ENCODE assay signal across 1 cellular context in genomic region chr19:51926784-51927741, GRCh38.
TF ChIP-seq lines count a peak whose summit lies in the region.

Gene ZNF613, plus strand, starts transcription at chr19:51927472. Its CDS starts 8,749 bp downstream, at chr19:51936221.

TF ChIP-seq in HepG2, 621 proteins besides CTCF, POLR2A, EP300 and RAD21 (continued from another document and continues in another):
- TF ChIP-seq HNF1A (IDR thresholded peaks at IDR 0.05; ENCODE audit: low read depth) (no peak), HNF1A (CRISPR knock-in tag; IDR thresholded peaks at IDR 0.05; ENCODE audit: borderline replicate concordance) (no peak), NR2F6 (IDR thresholded peaks at IDR 0.05) (no peak), NR2F6 (CRISPR knock-in tag; IDR thresholded peaks at IDR 0.05) (no peak; the same call in 1 of the 2 replicates), ZBTB39 (CRISPR knock-in tag; IDR thresholded peaks at IDR 0.05) (no peak), ZNF737 (CRISPR knock-in tag; IDR thresholded peaks at IDR 0.05; ENCODE audit: borderline replicate concordance) (no peak), ZNF619 (CRISPR knock-in tag; IDR thresholded peaks at IDR 0.05) (no peak), ATF7 (IDR thresholded peaks at IDR 0.05) (no peak), ATF7 (CRISPR knock-in tag; IDR thresholded peaks at IDR 0.05) (no peak), ZNF460 (CRISPR knock-in tag; IDR thresholded peaks at IDR 0.05; ENCODE audit: borderline replicate concordance) (no peak), ZNF660 (CRISPR knock-in tag; IDR thresholded peaks at IDR 0.05; ENCODE audit: borderline replicate concordance, low read depth) (no peak), RNF2 (conservative IDR thresholded peaks at IDR 0.05; ENCODE audit: low read depth) (no peak), ZNF12 (CRISPR knock-in tag; IDR thresholded peaks at IDR 0.05) (no peak), ISL2 (CRISPR knock-in tag; IDR thresholded peaks at IDR 0.05) (0 out of 2 replicates have a peak, but pooled peaks have one; percentile 9), ZNF784 (CRISPR knock-in tag; IDR thresholded peaks at IDR 0.05; ENCODE audit: borderline replicate concordance) (no peak), ZSCAN30 (CRISPR knock-in tag; IDR thresholded peaks at IDR 0.05) (no peak), ASH2L (IDR thresholded peaks at IDR 0.05; ENCODE audit: insufficient read length, low read depth, low read length) (peak; percentile 83), ATF1 (CRISPR knock-in tag; IDR thresholded peaks at IDR 0.05) (peak; percentile 77), FOXA3 (CRISPR knock-in tag; IDR thresholded peaks at IDR 0.05) (peak; percentile 36), ZNF605 (CRISPR knock-in tag; IDR thresholded peaks at IDR 0.05) (peak; percentile 60; the same call in 1 of the 2 replicates), PBX3 (CRISPR knock-in tag; IDR thresholded peaks at IDR 0.05; ENCODE audit: borderline replicate concordance) (no peak), ZHX1 (CRISPR knock-in tag; IDR thresholded peaks at IDR 0.05; ENCODE audit: low read depth) (no peak), ZNF773 (CRISPR knock-in tag; IDR thresholded peaks at IDR 0.05; ENCODE audit: borderline replicate concordance) (no peak), ZNF329 (CRISPR knock-in tag; IDR thresholded peaks at IDR 0.05; ENCODE audit: low read depth) (no peak), ZNF674 (CRISPR knock-in tag; IDR thresholded peaks at IDR 0.05; ENCODE audit: low read depth) (no peak), MAFF (IDR thresholded peaks at IDR 0.05; ENCODE audit: low read depth, low read length) (no peak), MBNL3 (CRISPR knock-in tag; conservative IDR thresholded peaks at IDR 0.05) (no peak), NFE2 (CRISPR knock-in tag; IDR thresholded peaks at IDR 0.05) (no peak), ZKSCAN8 (CRISPR knock-in tag; IDR thresholded peaks at IDR 0.05; ENCODE audit: borderline replicate concordance) (no peak), KAT7 (CRISPR knock-in tag; IDR thresholded peaks at IDR 0.05; ENCODE audit: borderline replicate concordance) (no peak), KAT8 (CRISPR knock-in tag; IDR thresholded peaks at IDR 0.05) (peak; percentile 27; the same call in 1 of the 2 replicates), NAIF1 (CRISPR knock-in tag; IDR thresholded peaks at IDR 0.05; ENCODE audit: borderline replicate concordance) (no peak; the same call in 1 of the 2 replicates), ATF7-NPFF (CRISPR knock-in tag; IDR thresholded peaks at IDR 0.05; ENCODE audit: low read depth) (no peak), DZIP1 (CRISPR knock-in tag; IDR thresholded peaks at IDR 0.05) (no peak), ZNF776 (CRISPR knock-in tag; IDR thresholded peaks at IDR 0.05) (no peak), ZNF644 (CRISPR knock-in tag; IDR thresholded peaks at IDR 0.05; ENCODE audit: low read depth) (no peak), FOXO4 (CRISPR knock-in tag; conservative IDR thresholded peaks at IDR 0.05) (no peak), HMGXB4 (CRISPR knock-in tag; IDR thresholded peaks at IDR 0.05; ENCODE audit: borderline replicate concordance in 1 of 2, low read depth in 1 of 2) (peak; percentile 19 to 74; a peak in 1 of 4 replicates), NFYC (CRISPR knock-in tag; IDR thresholded peaks at IDR 0.05) (peak; percentile 74), DPF2 (CRISPR knock-in tag; IDR thresholded peaks at IDR 0.05; ENCODE audit: borderline replicate concordance, low read depth) (no peak), CHD2 (IDR thresholded peaks at IDR 0.05; ENCODE audit: low read depth, low read length) (no peak)
